16 cellular contexts compared by ENCODE assay signal in genomic region chr18:7749510-7749981, GRCh38.
DNase-seq lines count a peak whose midpoint lies in the region; ATAC-seq, FAIRE-seq and TF ChIP-seq lines count a peak whose summit lies in the region.
"Had no signal": no experiment of that assay in that cellular context is flagged by ENCODE, and none has a peak within 500 bp of the region (broad histone marks: within the 10 kb centered on the region; RNA-seq: fewer than 3 reads in every experiment).

No MANE protein-coding gene starts in this region.

- no peak overlapping the region for H3K4me3 Mint-ChIP-seq in naive thymus-derived CD8-positive, alpha-beta T cell
- no peak overlapping the region for H3K4me3 Mint-ChIP-seq in stimulated activated naive B cell treated with anti-CD40 and anti-IgM and Interleukin-4, amounts not matched to agents 10 μg/mL and 1 μg/mL and 100 μg/mL, for 72 hours
- H3K4me3 Mint-ChIP-seq: activated CD4-positive, alpha-beta T cell treated with anti-CD3 and anti-CD28 coated beads, Interleukin-2, amount 10 ng/mL, durations not matched to agents 7 days and 5 days; activated naive CD8-positive, alpha-beta T cell had no signal

- POLR2A ChIA-PET in endothelial cell of umbilical vein (lab: Charles Lee) = no interaction called here
- POLR2A ChIA-PET in naive thymus-derived CD8-positive, alpha-beta T cell (lab: Charles Lee) = no interaction called here

- H2BK120ac ChIP-seq in mesenchymal stem cell (ENCODE audit: low read depth, low read length) = no peak overlapping the region

- no peak overlapping the region for H3K18ac ChIP-seq in mesenchymal stem cell (ENCODE audit: low read depth in 1 of 2, low read length in 2 of 2)

- BruUV-seq in endothelial cell of umbilical vein (replicated peaks; lab: Mats Ljungman, UMichigan) = no TSS peak

- H2BK12ac ChIP-seq in mesenchymal stem cell (ENCODE audit: low read length in 2 of 2) = no peak overlapping the region

- no peak overlapping the region for H3K4ac ChIP-seq in mesenchymal stem cell (ENCODE audit: low read depth in 1 of 2, low read length in 2 of 2)

- H3K9me3 ChIP-seq in WERI-Rb-1 (ENCODE audit: severe bottlenecking) (peaks cover 3% of the 10 kb centered on the region), endothelial cell of umbilical vein (replicated peaks; ENCODE audit: control insufficient read depth, insufficient read depth, low read length) (no peaks in the 10 kb centered on the region), mesenchymal stem cell (ENCODE audit: control insufficient read depth, low read length) (peaks cover 23% of the 10 kb centered on the region), thymus (ENCODE audit: control insufficient read depth) (peaks cover 1% of the 10 kb centered on the region)

- no peak for TF ChIP-seq POLR2A in endothelial cell of umbilical vein (IDR thresholded peaks at IDR 0.05; ENCODE audit: low read depth, low read length)

- H3K14ac ChIP-seq in mesenchymal stem cell (ENCODE audit: low read length in 2 of 2) = no peak overlapping the region

- CTCF ChIA-PET in endothelial cell of umbilical vein (lab: Charles Lee) = interaction anchor here (1.1 kb wide), 1 partner anchor 85 kb away, joined by 3 read pairs; no protein-coding TSS in a partner anchor

- FAIRE-seq in endothelial cell of umbilical vein (lab: Jason Lieb, UNC) = peak; percentile 58
- FAIRE-seq: colon had no signal

- H3K4me2 ChIP-seq in endothelial cell of umbilical vein (ENCODE audit: insufficient read depth, low read length) = peak overlapping the region; percentile 87
- H3K4me2 ChIP-seq in mesenchymal stem cell (ENCODE audit: low read length, poor library complexity, severe bottlenecking) = no peak overlapping the region

- peaks cover 0 to 24% (median 10%) of the 10 kb centered on the region in 9 donors for H3K9me3 Mint-ChIP-seq in naive thymus-derived CD8-positive, alpha-beta T cell
- peaks cover 8 to 13% of the 10 kb centered on the region in 2 donors for H3K9me3 Mint-ChIP-seq in stimulated activated naive B cell treated with anti-CD40 and anti-IgM and Interleukin-4, amounts not matched to agents 10 μg/mL and 1 μg/mL and 100 μg/mL, for 72 hours

- TF ChIP-seq CTCF in WERI-Rb-1 (IDR thresholded peaks at IDR 0.05; ENCODE audit: low read depth, low read length) (no peak), endothelial cell of umbilical vein (IDR thresholded peaks at IDR 0.05; ENCODE audit: extremely low read depth in 1 of 2, insufficient read depth in 1 of 2, low read depth in 1 of 2, low read length in 2 of 2) (no peak)

- H4K8ac ChIP-seq in mesenchymal stem cell (ENCODE audit: low read length) = no peak overlapping the region

- intact Hi-C loops in endothelial cell of umbilical vein (cut with micrococcal nuclease) = loop anchor here (5.0 to 10.0 kb wide), 2 partner anchors 182 to 375 kb away; partner anchors contain the start of gene PTPRM

- no peaks in the 10 kb centered on the region for H3K27me3 Mint-ChIP-seq in naive thymus-derived CD8-positive, alpha-beta T cell
- no peaks in the 10 kb centered on the region for H3K27me3 Mint-ChIP-seq in stimulated activated naive B cell treated with anti-CD40 and anti-IgM and Interleukin-4, amounts not matched to agents 10 μg/mL and 1 μg/mL and 100 μg/mL, for 72 hours
- H3K27me3 Mint-ChIP-seq: activated CD4-positive, alpha-beta T cell treated with anti-CD3 and anti-CD28 coated beads, Interleukin-2, amount 10 ng/mL, durations not matched to agents 7 days and 5 days; activated naive CD8-positive, alpha-beta T cell had no signal

- dilution Hi-C loops in endothelial cell of umbilical vein (cut with MboI; ENCODE audit: extremely low pct_ligation_motif_present, low sequenced_read_pairs) = no loop called here

- H3K9me1 ChIP-seq in endothelial cell of umbilical vein (replicated peaks; ENCODE audit: control insufficient read depth, extremely low read depth, insufficient read depth, low read length) = no peaks in the 10 kb centered on the region

- no peak overlapping the region for H3K27ac Mint-ChIP-seq in naive thymus-derived CD8-positive, alpha-beta T cell
- no peak overlapping the region for H3K27ac Mint-ChIP-seq in stimulated activated naive B cell treated with anti-CD40 and anti-IgM and Interleukin-4, amounts not matched to agents 10 μg/mL and 1 μg/mL and 100 μg/mL, for 72 hours
- H3K27ac Mint-ChIP-seq: activated CD4-positive, alpha-beta T cell treated with anti-CD3 and anti-CD28 coated beads, Interleukin-2, amount 10 ng/mL, durations not matched to agents 7 days and 5 days; activated naive CD8-positive, alpha-beta T cell had no signal

- H2AFZ ChIP-seq in endothelial cell of umbilical vein (ENCODE audit: low read depth, low read length) (no peak overlapping the region), mesenchymal stem cell (ENCODE audit: low read depth, low read length) (no peak overlapping the region)

- no peak overlapping the region for H3K27ac ChIP-seq in WERI-Rb-1
- H3K27ac ChIP-seq in endothelial cell of umbilical vein (ENCODE audit: insufficient read depth, low read depth, low read length) = no peak overlapping the region
- peak overlapping the region; percentile 9 for H3K27ac ChIP-seq in mesenchymal stem cell (ENCODE audit: low read length, poor library complexity, severe bottlenecking)
- H3K27ac ChIP-seq in thymus (ENCODE audit: low read depth) = peak overlapping the region; percentile 52

- H3K23ac ChIP-seq in mesenchymal stem cell (ENCODE audit: low read length in 2 of 2) = no peak overlapping the region

- WGBS in mesenchymal stem cell = 26% methylated on average over 2 of the region's 2 CpGs
- WGBS in thymus = 53% methylated on average over 2 of the region's 2 CpGs

- H3K36me3 ChIP-seq in WERI-Rb-1 = no peaks in the 10 kb centered on the region
- H3K36me3 ChIP-seq in endothelial cell of umbilical vein (ENCODE audit: control insufficient read depth in 2 of 2, extremely low read depth in 1 of 2, insufficient read depth in 2 of 2, low read length in 2 of 2) = no peaks in the 10 kb centered on the region
- H3K36me3 ChIP-seq in mesenchymal stem cell (ENCODE audit: control insufficient read depth in 1 of 2, insufficient read depth in 2 of 2, low read depth in 1 of 2, low read length in 2 of 2) = no peaks in the 10 kb centered on the region
- H3K36me3 ChIP-seq in thymus (ENCODE audit: control insufficient read depth, insufficient read depth) = no peaks in the 10 kb centered on the region

- no peaks in the 10 kb centered on the region for H3K4me1 Mint-ChIP-seq in naive thymus-derived CD8-positive, alpha-beta T cell
- no peaks in the 10 kb centered on the region for H3K4me1 Mint-ChIP-seq in stimulated activated naive B cell treated with anti-CD40 and anti-IgM and Interleukin-4, amounts not matched to agents 10 μg/mL and 1 μg/mL and 100 μg/mL, for 72 hours
- H3K4me1 Mint-ChIP-seq: activated CD4-positive, alpha-beta T cell treated with anti-CD3 and anti-CD28 coated beads, Interleukin-2, amount 10 ng/mL, durations not matched to agents 7 days and 5 days had no signal

- no peaks in the 10 kb centered on the region for H4K20me1 ChIP-seq in endothelial cell of umbilical vein (replicated peaks; ENCODE audit: control insufficient read depth, extremely low read depth, insufficient read depth, low read length)

- no peak overlapping the region for H2BK15ac ChIP-seq in mesenchymal stem cell (ENCODE audit: low read depth, poor library complexity, severe bottlenecking)

- peaks cover 0 to 8% (median 0%) of the 10 kb centered on the region in 3 donors for H3K36me3 Mint-ChIP-seq in naive thymus-derived CD8-positive, alpha-beta T cell
- H3K36me3 Mint-ChIP-seq in stimulated activated naive B cell treated with anti-CD40 and anti-IgM and Interleukin-4, amounts not matched to agents 10 μg/mL and 1 μg/mL and 100 μg/mL, for 72 hours = peaks cover 2 to 3% of the 10 kb centered on the region in 2 donors
- H3K36me3 Mint-ChIP-seq: activated naive CD8-positive, alpha-beta T cell had no signal

- H4K91ac ChIP-seq in mesenchymal stem cell (ENCODE audit: low read length) = no peak overlapping the region

- ATAC-seq in naive thymus-derived CD8-positive, alpha-beta T cell = no peak
- ATAC-seq in stimulated activated naive B cell treated with anti-CD40 and anti-IgM and Interleukin-4, amounts not matched to agents 10 μg/mL and 1 μg/mL and 100 μg/mL, for 72 hours (replicated peaks) = no peak
- ATAC-seq: esophagus mucosa had no signal

- no peak overlapping the region for H2BK5ac ChIP-seq in mesenchymal stem cell (ENCODE audit: low read depth, low read length, poor library complexity, severe bottlenecking)

- H3K79me2 ChIP-seq in endothelial cell of umbilical vein (ENCODE audit: control insufficient read depth, insufficient read depth, low read length) = no peaks in the 10 kb centered on the region

- H3K9ac ChIP-seq in endothelial cell of umbilical vein (replicated peaks; ENCODE audit: extremely low read depth, insufficient read depth, low read length) (no peak overlapping the region), mesenchymal stem cell (ENCODE audit: low read length) (no peak overlapping the region)

- DNase-seq in WERI-Rb-1 (peak; percentile 55), endothelial cell of umbilical vein (ENCODE audit: low read depth, low spot score) (peak; percentile 45), mesenchymal stem cell (peak; percentile 46)
- DNase-seq in stimulated activated CD4-positive, alpha-beta T cell treated with anti-CD3 and anti-CD28 coated beads, Interleukin-4, amount 100 ng/mL, for 24 hours = no peak
- no peak for DNase-seq in naive thymus-derived CD8-positive, alpha-beta T cell
- no peak for DNase-seq in stimulated activated naive B cell treated with anti-CD40 and anti-IgM and Interleukin-4, amounts not matched to agents 10 μg/mL and 1 μg/mL and 100 μg/mL, for 72 hours
- DNase-seq in activated CD4-positive, alpha-beta T cell treated with anti-CD3 and anti-CD28 coated beads for 4 hours = no peak
- DNase-seq: activated CD4-positive, alpha-beta T cell treated with anti-CD3 and anti-CD28 coated beads, Interleukin-2, amount 10 ng/mL, durations not matched to agents 7 days and 5 days; activated T-cell treated with anti-CD3 and anti-CD28 coated beads, Interleukin-2, amount 50 U/mL, for 1 hour; C1 segment of cervical spinal cord; DND-41; NCI-H446 treated with DMSO at 0.1 percent for 48 hours had no signal

- H3K27me3 ChIP-seq in WERI-Rb-1 (ENCODE audit: insufficient read depth, low read depth, severe bottlenecking) = no peaks in the 10 kb centered on the region
- no peaks in the 10 kb centered on the region for H3K27me3 ChIP-seq in endothelial cell of umbilical vein (ENCODE audit: control insufficient read depth in 2 of 2, insufficient read depth in 2 of 2, low read length in 2 of 2)
- no peaks in the 10 kb centered on the region for H3K27me3 ChIP-seq in mesenchymal stem cell (ENCODE audit: control insufficient read depth in 1 of 2, insufficient read depth in 1 of 2, low read length in 2 of 2)
- no peaks in the 10 kb centered on the region for H3K27me3 ChIP-seq in thymus (ENCODE audit: control insufficient read depth, insufficient read depth)

- H3K4me1 ChIP-seq in endothelial cell of umbilical vein (ENCODE audit: control insufficient read depth, extremely low read depth, insufficient read depth, low read length) (peaks cover 28% of the 10 kb centered on the region), mesenchymal stem cell (ENCODE audit: control insufficient read depth, insufficient read depth, low read depth, low read length) (peaks cover 18% of the 10 kb centered on the region), thymus (ENCODE audit: control insufficient read depth, insufficient read depth, low read length) (peaks cover 29% of the 10 kb centered on the region)

- peaks cover 25% of the 10 kb centered on the region for H3K79me1 ChIP-seq in mesenchymal stem cell (replicated peaks; ENCODE audit: low read length, poor library complexity, severe bottlenecking)

- no peak overlapping the region for H2AK5ac ChIP-seq in mesenchymal stem cell (ENCODE audit: low read length, severe bottlenecking)

- no peak overlapping the region for H3K4me3 ChIP-seq in WERI-Rb-1 (ENCODE audit: low read depth, low read length)
- H3K4me3 ChIP-seq in endothelial cell of umbilical vein (replicated peaks in 1 of 3; ENCODE audit: insufficient read depth in 1 of 3, low read depth in 1 of 3, low read length in 3 of 3) = no peak overlapping the region
- no peak overlapping the region for H3K4me3 ChIP-seq in mesenchymal stem cell (ENCODE audit: insufficient read depth in 1 of 2, low read depth in 1 of 2, low read length in 2 of 2)
- H3K4me3 ChIP-seq in thymus (ENCODE audit: low read length) = peak overlapping the region; percentile 45

Comparison
In these comparisons a context has a peak if more than half of its experiments do, and no peak if none do; other contexts are left out.
1. DNase-seq: peak in WERI-Rb-1 (single experiment), endothelial cell of umbilical vein (single experiment) and mesenchymal stem cell (single experiment); none in stimulated activated CD4-positive, alpha-beta T cell treated with anti-CD3 and anti-CD28 coated beads, Interleukin-4, amount 100 ng/mL, for 24 hours (single experiment), naive thymus-derived CD8-positive, alpha-beta T cell (0 of 10), stimulated activated naive B cell treated with anti-CD40 and anti-IgM and Interleukin-4, amounts not matched to agents 10 μg/mL and 1 μg/mL and 100 μg/mL, for 72 hours (single experiment) and activated CD4-positive, alpha-beta T cell treated with anti-CD3 and anti-CD28 coated beads for 4 hours (0 of 2).
2. H3K27ac ChIP-seq: peak in mesenchymal stem cell (single experiment) and thymus (single experiment); none in WERI-Rb-1 (single experiment) and endothelial cell of umbilical vein (single experiment).